27 cellular contexts compared by ENCODE assay signal in the genomic region with DNA sequence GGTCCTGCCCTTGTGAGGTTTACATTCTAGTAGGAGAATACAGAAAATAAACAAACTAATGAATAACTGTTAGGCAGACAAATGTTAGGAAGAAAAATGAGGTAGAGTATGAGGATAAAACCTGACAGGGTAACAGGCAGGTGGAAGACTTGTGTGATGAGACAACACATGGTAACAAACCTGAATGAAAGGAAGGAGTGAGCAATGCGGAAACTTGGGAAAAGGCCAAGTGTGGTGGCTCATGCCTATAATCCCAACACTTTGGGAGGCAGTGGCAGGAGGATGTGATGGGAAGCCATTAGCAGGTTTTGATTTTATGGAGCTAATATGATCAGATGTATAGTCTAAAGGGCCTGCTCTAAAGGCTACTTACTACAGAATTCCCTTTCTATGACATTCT.
DNase-seq lines count a peak whose midpoint lies in the region; ATAC-seq, FAIRE-seq and TF ChIP-seq lines count a peak whose summit lies in the region.
"Had no signal": no experiment of that assay in that cellular context is flagged by ENCODE, and none has a peak within 500 bp of the region (broad histone marks: within the 10 kb centered on the region; RNA-seq: fewer than 3 reads in every experiment).

No MANE protein-coding gene starts in this region.

- POLR2A ChIA-PET in endothelial cell of umbilical vein (lab: Charles Lee): no interaction called here

- no peak for ATAC-seq in HG02885 (IDR thresholded peaks at IDR 0.05; ENCODE audit: poor library complexity, unreplicated experiment)
- ATAC-seq in GM21737 (IDR thresholded peaks at IDR 0.05; ENCODE audit: unreplicated experiment): no peak
- ATAC-seq: gastrocnemius medialis, K562, left cardiac atrium, mucosa of descending colon had no signal

- H3K27me3 ChIP-seq in MG63 (no peaks in the 10 kb centered on the region), endothelial cell of umbilical vein (ENCODE audit: control insufficient read depth in 2 of 2, insufficient read depth in 2 of 2, low read length in 2 of 2) (no peaks in the 10 kb centered on the region)
- H3K27me3 ChIP-seq: BLaER1, gastrocnemius medialis, hepatocyte, Peyer's patch had no signal

- peaks cover 23% of the 10 kb centered on the region for H3K36me3 ChIP-seq in MG63
- peaks cover 4% of the 10 kb centered on the region in 2 experiments for H3K36me3 ChIP-seq in endothelial cell of umbilical vein (ENCODE audit: control insufficient read depth in 2 of 2, extremely low read depth in 1 of 2, insufficient read depth in 2 of 2, low read length in 2 of 2)

- H3K9ac ChIP-seq in endothelial cell of umbilical vein (replicated peaks; ENCODE audit: extremely low read depth, insufficient read depth, low read length): no peak overlapping the region
- H3K9ac ChIP-seq: BLaER1 had no signal

- H3K27ac ChIP-seq in endothelial cell of umbilical vein (ENCODE audit: insufficient read depth, low read depth, low read length): no peak overlapping the region
- H3K27ac ChIP-seq: BLaER1, gastrocnemius medialis, hepatocyte, Peyer's patch had no signal

- H3K9me3 ChIP-seq in MG63 (peaks cover under 1% of the 10 kb centered on the region; the same call in 1 of the 2 replicates), endothelial cell of umbilical vein (replicated peaks; ENCODE audit: control insufficient read depth, insufficient read depth, low read length) (no peaks in the 10 kb centered on the region)
- H3K9me3 ChIP-seq: gastrocnemius medialis, Peyer's patch had no signal

- no peak overlapping the region for H3K4me3 ChIP-seq in MG63
- H3K4me3 ChIP-seq in endothelial cell of umbilical vein (replicated peaks in 1 of 3; ENCODE audit: insufficient read depth in 1 of 3, low read depth in 1 of 3, low read length in 3 of 3): no peak overlapping the region
- H3K4me3 ChIP-seq: BLaER1, gastrocnemius medialis, hepatocyte, K562, lung, mucosa of descending colon, Peyer's patch had no signal

- DNase-seq in A172 (ENCODE audit: low spot score): peak; percentile 26
- peak; percentile 21 for DNase-seq in Daoy (ENCODE audit: low read depth)
- peak; percentile 13 for DNase-seq in MG63
- DNase-seq in endothelial cell of umbilical vein (ENCODE audit: low read depth, low spot score): peak; percentile 26
- no peak for DNase-seq in hepatic stellate cell (ENCODE audit: low spot score)
- DNase-seq in activated gamma-delta T cell (lab: John Stamatoyannopoulos, UW): no peak
- DNase-seq: activated CD4-positive, alpha-beta T cell treated with anti-CD3 and anti-CD28 coated beads for 1 hour; activated effector memory CD4-positive, alpha-beta T cell treated with anti-CD3 and anti-CD28 coated beads, Interleukin-2, amount 50 U/mL, for 16 hours; activated T-cell treated with anti-CD3 and anti-CD28 coated beads, Interleukin-2, amount 50 U/mL, for 1 hour; gastrocnemius medialis; left cardiac atrium; MM.1S; mucosa of descending colon; NCI-H2081; Peyer's patch; SHP77 treated with DMSO at 0.1 percent for 48 hours; stimulated activated CD4-positive, alpha-beta T cell treated with anti-CD3 and anti-CD28 coated beads, Interleukin-4, amount 100 ng/mL, for 24 hours; substantia nigra; T-helper 2 cell had no signal

- FAIRE-seq in endothelial cell of umbilical vein (lab: Jason Lieb, UNC): no peak
- FAIRE-seq: G401.6, HTR-8/SVneo, K562 had no signal

- BruUV-seq in endothelial cell of umbilical vein (replicated peaks; lab: Mats Ljungman, UMichigan): no TSS peak

- no peak overlapping the region for H3K4me2 ChIP-seq in endothelial cell of umbilical vein (ENCODE audit: insufficient read depth, low read length)
- H3K4me2 ChIP-seq: BLaER1, hepatocyte had no signal

- CTCF ChIA-PET in endothelial cell of umbilical vein (lab: Charles Lee): no interaction called here

- H3K79me2 ChIP-seq in endothelial cell of umbilical vein (ENCODE audit: control insufficient read depth, insufficient read depth, low read length): no peaks in the 10 kb centered on the region
- H3K79me2 ChIP-seq: hepatocyte had no signal

- no peaks in the 10 kb centered on the region for H4K20me1 ChIP-seq in endothelial cell of umbilical vein (replicated peaks; ENCODE audit: control insufficient read depth, extremely low read depth, insufficient read depth, low read length)
- H4K20me1 ChIP-seq: BLaER1 had no signal

- no peak overlapping the region for H2AFZ ChIP-seq in endothelial cell of umbilical vein (ENCODE audit: low read depth, low read length)
- H2AFZ ChIP-seq: hepatocyte had no signal

- H3K4me1 ChIP-seq in endothelial cell of umbilical vein (ENCODE audit: control insufficient read depth, extremely low read depth, insufficient read depth, low read length): no peaks in the 10 kb centered on the region
- H3K4me1 ChIP-seq: BLaER1, gastrocnemius medialis, Peyer's patch had no signal

- no peaks in the 10 kb centered on the region for H3K9me1 ChIP-seq in endothelial cell of umbilical vein (replicated peaks; ENCODE audit: control insufficient read depth, extremely low read depth, insufficient read depth, low read length)

- dilution Hi-C loops in endothelial cell of umbilical vein (cut with MboI; ENCODE audit: extremely low pct_ligation_motif_present, low sequenced_read_pairs): no loop called here

- TF ChIP-seq CTCF in endothelial cell of umbilical vein (IDR thresholded peaks at IDR 0.05; ENCODE audit: extremely low read depth in 1 of 2, insufficient read depth in 1 of 2, low read depth in 1 of 2, low read length in 2 of 2): no peak

- no peak for TF ChIP-seq POLR2A in endothelial cell of umbilical vein (IDR thresholded peaks at IDR 0.05; ENCODE audit: low read depth, low read length)

- intact Hi-C loops in endothelial cell of umbilical vein (cut with micrococcal nuclease): no loop called here

TF ChIP-seq in endothelial cell of umbilical vein, 7 proteins besides CTCF, POLR2A, EP300 and RAD21:
- TF ChIP-seq POLR2AphosphoS5 (IDR thresholded peaks at IDR 0.05; ENCODE audit: insufficient read depth, low read depth, low read length): no peak
- TF ChIP-seq, protein P1, sequence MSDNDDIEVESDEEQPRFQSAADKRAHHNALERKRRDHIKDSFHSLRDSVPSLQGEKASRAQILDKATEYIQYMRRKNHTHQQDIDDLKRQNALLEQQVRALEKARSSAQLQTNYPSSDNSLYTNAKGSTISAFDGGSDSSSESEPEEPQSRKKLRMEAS (IDR thresholded peaks at IDR 0.05; ENCODE audit: insufficient read depth, insufficient read length): no peak
- TF ChIP-seq JUN (IDR thresholded peaks at IDR 0.05; ENCODE audit: borderline replicate concordance, insufficient read depth, insufficient read length, low read depth): no peak
- no peak for TF ChIP-seq FOS (IDR thresholded peaks at IDR 0.05; ENCODE audit: borderline replicate concordance, insufficient read depth, low read length)
- no peak for TF ChIP-seq MYC (IDR thresholded peaks at IDR 0.05; ENCODE audit: low read depth, low read length)
- TF ChIP-seq EZH2 (IDR thresholded peaks at IDR 0.05; ENCODE audit: borderline replicate concordance, low read depth, low read length, severe bottlenecking): no peak
- TF ChIP-seq GATA2 (IDR thresholded peaks at IDR 0.05; ENCODE audit: insufficient read depth, insufficient read length, low read depth, low read length): no peak

Comparison
In these comparisons a context has a peak if more than half of its experiments do, and no peak if none do; other contexts are left out.
1. DNase-seq: peak in A172 (single experiment), Daoy (single experiment), MG63 (single experiment) and endothelial cell of umbilical vein (single experiment); none in hepatic stellate cell (single experiment) and activated gamma-delta T cell (single experiment).